24 cellular contexts compared by ENCODE assay signal in genomic region chr14:34063470-34064164, GRCh38.
DNase-seq lines count a peak whose midpoint lies in the region; ATAC-seq, FAIRE-seq and TF ChIP-seq lines count a peak whose summit lies in the region.
"Had no signal": no experiment of that assay in that cellular context is flagged by ENCODE, and none has a peak within 500 bp of the region (broad histone marks: within the 10 kb centered on the region; RNA-seq: fewer than 3 reads in every experiment).

No MANE protein-coding gene starts in this region.

- DNase-seq in astrocyte (ENCODE audit: low read depth) (no peak), left ventricle myocardium superior (peak; percentile 43), coronary artery (ENCODE audit: low spot score) (no peak), AG20443 (ENCODE audit: low spot score) (no peak)
- DNase-seq: activated CD4-positive, alpha-beta T cell treated with anti-CD3 and anti-CD28 coated beads for 48 hours; activated CD8-positive, alpha-beta memory T cell treated with anti-CD3 and anti-CD28 coated beads, Interleukin-2, amount 10 ng/mL, durations not matched to agents 7 days and 5 days; activated naive CD8-positive, alpha-beta T cell treated with anti-CD3 and anti-CD28 coated beads, Interleukin-2, amount 10 ng/mL, durations not matched to agents 7 days and 5 days; foreskin melanocyte; GOT3; NCI-H1436; NCI-H2171 treated with DMSO at 0.1 percent for 48 hours; NCI-H82; nephron progenitor cell had no signal

- FAIRE-seq in astrocyte (lab: Jason Lieb, UNC), result no peak
- FAIRE-seq: endothelial cell of umbilical vein, HTR-8/SVneo, TTC549 had no signal

- ATAC-seq in left ventricle myocardium superior (peak; percentile 38), GM18858 (IDR thresholded peaks at IDR 0.05; ENCODE audit: unreplicated experiment) (no peak), HG02642 (IDR thresholded peaks at IDR 0.05; ENCODE audit: poor library complexity, unreplicated experiment) (no peak)
- ATAC-seq: activated CD8-positive, alpha-beta memory T cell treated with anti-CD3 and anti-CD28 coated beads, Interleukin-2, amount 10 ng/mL, durations not matched to agents 7 days and 5 days; activated T-helper 17 cell treated with anti-CD3 and anti-CD28 coated beads, Interleukin-2, amount 50 U/mL, for 72 hours; Panc1 had no signal

- no peaks in the 10 kb centered on the region for H4K20me1 ChIP-seq in astrocyte (ENCODE audit: insufficient read depth, low read length)

- no peaks in the 10 kb centered on the region for H3K79me2 ChIP-seq in astrocyte (ENCODE audit: insufficient read depth, low read length)

- no peaks in the 10 kb centered on the region for H3K36me3 ChIP-seq in HEK293 (ENCODE audit: control insufficient read depth in 2 of 2, insufficient read depth in 1 of 2, low read length in 2 of 2)
- H3K36me3 ChIP-seq in astrocyte (ENCODE audit: insufficient read depth, low read length), result no peaks in the 10 kb centered on the region
- no peaks in the 10 kb centered on the region for H3K36me3 ChIP-seq in skeletal muscle tissue (ENCODE audit: control insufficient read depth in 3 of 3, insufficient read depth in 3 of 3, low read length in 3 of 3)
- H3K36me3 ChIP-seq: prostate gland had no signal

- no peak overlapping the region for H3K4me2 ChIP-seq in astrocyte (ENCODE audit: low read length)

- H3K27me3 ChIP-seq in astrocyte (ENCODE audit: insufficient read depth, low read length) (no peaks in the 10 kb centered on the region), skeletal muscle tissue (ENCODE audit: control insufficient read depth in 3 of 3, insufficient read depth in 3 of 3, low read length in 3 of 3) (no peaks in the 10 kb centered on the region)
- H3K27me3 ChIP-seq: testis had no signal

- H3K4me1 Mint-ChIP-seq in astrocyte (ENCODE audit: low read depth, unreplicated experiment), result peaks cover 11% of the 10 kb centered on the region

- H2AFZ ChIP-seq in astrocyte (ENCODE audit: low read depth, low read length), result peak overlapping the region; percentile 6

- H3K9ac ChIP-seq in astrocyte (ENCODE audit: low read length), result no peak overlapping the region
- peak overlapping the region in 1 of 3 donors; percentile 11 for H3K9ac ChIP-seq in skeletal muscle tissue (ENCODE audit: low read depth in 1 of 3, low read length in 3 of 3)

- no peak overlapping the region for H3K4me3 Mint-ChIP-seq in astrocyte (ENCODE audit: unreplicated experiment)
- H3K4me3 Mint-ChIP-seq: activated CD8-positive, alpha-beta memory T cell treated with anti-CD3 and anti-CD28 coated beads, Interleukin-2, amount 10 ng/mL, durations not matched to agents 7 days and 5 days; activated naive CD8-positive, alpha-beta T cell treated with anti-CD3 and anti-CD28 coated beads, Interleukin-2, amount 10 ng/mL, durations not matched to agents 7 days and 5 days; activated T-helper 17 cell treated with anti-CD3 and anti-CD28 coated beads, Interleukin-2, amount 50 U/mL, for 72 hours; nephron progenitor cell had no signal

- no peak overlapping the region for H3K27ac Mint-ChIP-seq in astrocyte (ENCODE audit: unreplicated experiment)
- H3K27ac Mint-ChIP-seq: activated CD8-positive, alpha-beta memory T cell treated with anti-CD3 and anti-CD28 coated beads, Interleukin-2, amount 10 ng/mL, durations not matched to agents 7 days and 5 days; activated naive CD8-positive, alpha-beta T cell treated with anti-CD3 and anti-CD28 coated beads, Interleukin-2, amount 10 ng/mL, durations not matched to agents 7 days and 5 days; activated T-helper 17 cell treated with anti-CD3 and anti-CD28 coated beads, Interleukin-2, amount 50 U/mL, for 72 hours; nephron progenitor cell had no signal

- no peaks in the 10 kb centered on the region for H3K27me3 Mint-ChIP-seq in astrocyte (ENCODE audit: low read depth, unreplicated experiment)

- H3K4me1 ChIP-seq in HEK293 (ENCODE audit: control insufficient read depth, insufficient read depth, low read length) (peaks cover 2% of the 10 kb centered on the region; the same call in 1 of the 2 replicates), astrocyte (ENCODE audit: insufficient read depth, low read length) (peaks cover 12% of the 10 kb centered on the region), skeletal muscle tissue (ENCODE audit: control insufficient read depth in 3 of 3, insufficient read depth in 3 of 3, low read length in 3 of 3) (peaks cover 13 to 35% (median 24%) of the 10 kb centered on the region in 3 donors)
- H3K4me1 ChIP-seq: prostate gland, testis had no signal

- POLR2A ChIA-PET in HEK293 (lab: Yijun Ruan, JAX), result no interaction called here

- intact Hi-C loops in left ventricle myocardium superior (cut with micrococcal nuclease), result no loop called here

- H3K9me3 ChIP-seq in HEK293 (ENCODE audit: control insufficient read depth, insufficient read depth, low read depth, low read length) (no peaks in the 10 kb centered on the region), astrocyte (ENCODE audit: insufficient read depth, low read depth, low read length) (no peaks in the 10 kb centered on the region), skeletal muscle tissue (ENCODE audit: control insufficient read depth in 3 of 3, low read length in 3 of 3) (no peaks in the 10 kb centered on the region)
- H3K9me3 ChIP-seq: prostate gland, testis had no signal

- no peak for TF ChIP-seq CTCF in HEK293 (tag by site-specific recombination; IDR thresholded peaks at IDR 0.05)
- TF ChIP-seq CTCF in astrocyte (IDR thresholded peaks at IDR 0.05; ENCODE audit: insufficient read depth, low read depth, low read length), result no peak
- no peak for TF ChIP-seq CTCF in coronary artery (IDR thresholded peaks at IDR 0.05)

- peaks cover 2% of the 10 kb centered on the region for H3K9me3 Mint-ChIP-seq in astrocyte (ENCODE audit: unreplicated experiment)
- H3K9me3 Mint-ChIP-seq: activated T-helper 17 cell treated with anti-CD3 and anti-CD28 coated beads, Interleukin-2, amount 50 U/mL, for 72 hours had no signal

- CTCF ChIA-PET in HEK293 (lab: Yijun Ruan, JAX), result no interaction called here

- H3K27ac ChIP-seq in HEK293 (ENCODE audit: extremely low read depth, low read depth, low read length), result no peak overlapping the region
- H3K27ac ChIP-seq in astrocyte (ENCODE audit: low read depth, low read length), result no peak overlapping the region
- H3K27ac ChIP-seq in skeletal muscle tissue (ENCODE audit: low read depth, low read length), result peak overlapping the region; percentile 38
- peak overlapping the region in 1 of 2 donors; percentile 81 for H3K27ac ChIP-seq in coronary artery
- H3K27ac ChIP-seq: prostate gland, testis had no signal

- H3K4me3 ChIP-seq in HEK293 (ENCODE audit: low read depth, low read length) (no peak overlapping the region), astrocyte (ENCODE audit: insufficient read depth, low read depth, low read length) (no peak overlapping the region), skeletal muscle tissue (ENCODE audit: low read length in 3 of 3) (peak overlapping the region in 1 of 3 donors; percentile 8), coronary artery (no peak overlapping the region)
- H3K4me3 ChIP-seq: prostate gland, testis had no signal

- no peaks in the 10 kb centered on the region for H3K36me3 Mint-ChIP-seq in astrocyte (ENCODE audit: low read depth, unreplicated experiment)
- H3K36me3 Mint-ChIP-seq: activated CD8-positive, alpha-beta memory T cell treated with anti-CD3 and anti-CD28 coated beads, Interleukin-2, amount 10 ng/mL, durations not matched to agents 7 days and 5 days had no signal

TF ChIP-seq in HEK293, 187 proteins besides CTCF, POLR2A, EP300 and RAD21:
- TF ChIP-seq ZIC2 (tag by site-specific recombination; IDR thresholded peaks at IDR 0.05) (peak; percentile 90), ZNF274 (IDR thresholded peaks at IDR 0.05; ENCODE audit: low read length) (no peak), ZNF274 (tag by site-specific recombination; IDR thresholded peaks at IDR 0.05; ENCODE audit: borderline replicate concordance) (no peak)
TF ChIP-seq in HEK293: peak in this region for 1.
